Comparison of ENCODE assay signal across 8 cellular contexts in the genomic region with DNA sequence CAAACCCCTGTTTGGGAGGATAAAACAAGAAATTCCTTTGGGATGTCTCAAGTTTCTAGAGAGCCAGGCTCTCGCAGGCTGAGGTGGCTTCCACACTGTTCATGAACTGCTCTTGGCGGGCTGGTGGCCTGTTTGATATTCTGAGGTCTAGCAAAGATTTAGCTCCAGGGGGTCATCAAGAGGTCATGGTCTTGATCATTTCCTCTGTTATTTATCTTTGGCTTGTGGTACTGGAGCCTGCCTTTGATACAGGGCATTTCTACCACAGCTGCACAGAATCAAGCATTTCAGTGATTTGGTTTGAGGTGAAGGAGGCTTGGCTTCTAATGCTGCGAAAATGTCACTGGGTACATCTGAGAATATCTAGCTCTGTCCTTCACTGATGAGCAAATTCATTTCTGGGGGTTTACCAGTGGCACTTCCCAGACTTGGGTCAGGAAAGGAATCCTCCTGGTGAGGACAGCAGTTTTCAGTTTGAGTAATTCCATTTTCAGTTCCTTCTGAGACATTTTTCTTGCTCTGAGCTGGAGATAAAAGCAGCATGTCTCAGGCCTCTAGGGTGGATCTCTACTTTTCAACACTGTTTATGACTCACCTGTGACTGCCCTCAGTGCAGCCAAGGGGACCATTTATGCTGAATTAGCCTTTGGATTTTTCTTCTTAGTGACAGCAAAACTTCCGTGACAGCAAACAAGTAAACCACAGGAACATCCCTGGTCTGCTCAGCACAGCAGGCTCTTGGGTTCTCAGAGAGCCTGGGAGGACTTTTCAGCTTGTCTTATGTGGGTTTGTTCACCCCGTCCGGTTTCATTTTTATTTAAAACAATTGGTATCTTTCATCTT.
DNase-seq lines count a peak whose midpoint lies in the region; ATAC-seq and TF ChIP-seq lines count a peak whose summit lies in the region.

No MANE protein-coding gene starts in this region.

- H3K9me3 Mint-ChIP-seq in activated CD4-positive, alpha-beta memory T cell treated with anti-CD3 and anti-CD28 coated beads, Interleukin-2, amount 10 ng/mL, durations not matched to agents 7 days and 5 days, result peaks cover 9% of the 10 kb centered on the region
- no peaks in the 10 kb centered on the region for H3K9me3 Mint-ChIP-seq in glutamatergic neuron (ENCODE audit: unreplicated experiment)

- no peaks in the 10 kb centered on the region for H3K27me3 Mint-ChIP-seq in activated CD4-positive, alpha-beta memory T cell treated with anti-CD3 and anti-CD28 coated beads, Interleukin-2, amount 10 ng/mL, durations not matched to agents 7 days and 5 days
- H3K27me3 Mint-ChIP-seq in glutamatergic neuron (ENCODE audit: unreplicated experiment), result peaks cover 2% of the 10 kb centered on the region

- H3K36me3 Mint-ChIP-seq in activated CD4-positive, alpha-beta memory T cell treated with anti-CD3 and anti-CD28 coated beads, Interleukin-2, amount 10 ng/mL, durations not matched to agents 7 days and 5 days (ENCODE audit: low read depth), result peaks cover 20% of the 10 kb centered on the region
- H3K36me3 Mint-ChIP-seq in glutamatergic neuron (ENCODE audit: unreplicated experiment), result no peaks in the 10 kb centered on the region

- no peak for TF ChIP-seq CTCF in glutamatergic neuron (IDR thresholded peaks at IDR 0.05; ENCODE audit: partially characterized antibody, unreplicated experiment)

- DNase-seq in COLO829 (ENCODE audit: low spot score) (peak; percentile 14), glutamatergic neuron (no peak), NCI-H146 treated with DMSO at 0.1 percent for 48 hours (lab: John Stamatoyannopoulos, UW; ENCODE audit: unreplicated experiment) (no peak), NCI-H510A (lab: John Stamatoyannopoulos, UW) (no peak)
- DNase-seq in activated CD4-positive, alpha-beta memory T cell treated with anti-CD3 and anti-CD28 coated beads, Interleukin-2, amount 10 ng/mL, durations not matched to agents 7 days and 5 days, result peak; percentile 75
- peak; percentile 52 for DNase-seq in stimulated activated naive CD4-positive, alpha-beta T cell treated with Interleukin-2 at 50 U/mL for 16 hours (lab: John Stamatoyannopoulos, UW)

- peak overlapping the region; percentile 91 for H3K27ac Mint-ChIP-seq in activated CD4-positive, alpha-beta memory T cell treated with anti-CD3 and anti-CD28 coated beads, Interleukin-2, amount 10 ng/mL, durations not matched to agents 7 days and 5 days
- H3K27ac Mint-ChIP-seq in glutamatergic neuron (ENCODE audit: unreplicated experiment), result peak overlapping the region; percentile 29

- peak overlapping the region; percentile 47 for H3K4me3 Mint-ChIP-seq in activated CD4-positive, alpha-beta memory T cell treated with anti-CD3 and anti-CD28 coated beads, Interleukin-2, amount 10 ng/mL, durations not matched to agents 7 days and 5 days
- H3K4me3 Mint-ChIP-seq in glutamatergic neuron (ENCODE audit: unreplicated experiment), result no peak overlapping the region

- CTCF ChIA-PET in activated CD4-positive, alpha-beta memory T cell treated with anti-CD3 and anti-CD28 coated beads, Interleukin-2, amount 10 ng/mL, durations not matched to agents 7 days and 5 days (lab: Charles Lee), result interaction anchor here (0.7 to 3.4 kb wide), 6 partner anchors 11 to 409 kb away, joined by 3 to 50 read pairs (median 4); no protein-coding TSS in a partner anchor

- H3K4me1 Mint-ChIP-seq in activated CD4-positive, alpha-beta memory T cell treated with anti-CD3 and anti-CD28 coated beads, Interleukin-2, amount 10 ng/mL, durations not matched to agents 7 days and 5 days, result peaks cover 61% of the 10 kb centered on the region
- peaks cover 12% of the 10 kb centered on the region for H3K4me1 Mint-ChIP-seq in glutamatergic neuron (ENCODE audit: low read depth, unreplicated experiment)

- POLR2A ChIA-PET in activated CD4-positive, alpha-beta memory T cell treated with anti-CD3 and anti-CD28 coated beads, Interleukin-2, amount 10 ng/mL, durations not matched to agents 7 days and 5 days (lab: Charles Lee), result interaction anchor here (1.0 to 3.1 kb wide), 14 partner anchors 10 to 420 kb away, joined by 3 to 49 read pairs (median 6); partner anchors contain the start of genes KLLN, PTEN and RNLS

- ATAC-seq in GM19452 (IDR thresholded peaks at IDR 0.05; ENCODE audit: unreplicated experiment) (peak; percentile 85), HG03460 (IDR thresholded peaks at IDR 0.05; ENCODE audit: unreplicated experiment) (peak; percentile 83)

Comparison
In these comparisons a context has a peak if more than half of its experiments do, and no peak if none do; other contexts are left out.
1. DNase-seq: peak in COLO829 (single experiment), activated CD4-positive, alpha-beta memory T cell treated with anti-CD3 and anti-CD28 coated beads, Interleukin-2, amount 10 ng/mL, durations not matched to agents 7 days and 5 days (single experiment) and stimulated activated naive CD4-positive, alpha-beta T cell treated with Interleukin-2 at 50 U/mL for 16 hours (single experiment); none in glutamatergic neuron (single experiment), NCI-H146 treated with DMSO at 0.1 percent for 48 hours (single experiment) and NCI-H510A (single experiment).